ENCODE assay signal across 16 cellular contexts in the genomic region with DNA sequence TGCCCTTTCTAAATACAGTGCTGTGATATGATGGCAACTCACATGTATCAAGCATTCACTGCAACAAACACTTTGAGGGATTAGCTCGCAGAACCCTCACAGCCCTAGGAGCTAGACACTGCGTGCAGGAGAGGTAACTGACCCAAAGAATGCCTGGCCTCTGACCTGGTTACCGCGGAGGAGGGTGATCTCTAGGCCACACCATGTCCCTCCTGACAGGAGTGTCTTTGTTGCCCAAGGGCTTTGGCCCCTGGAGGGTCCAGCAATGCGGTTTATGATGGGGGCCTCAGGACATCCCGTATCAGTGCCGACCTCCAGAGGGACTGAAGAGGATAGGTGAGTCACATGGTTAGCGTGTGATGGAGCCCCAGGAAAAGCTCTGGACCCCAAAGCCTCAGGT.
A peak's percentile ranks its signal among the peaks of the same experiment; 100 is the strongest.
DNase-seq lines count a peak whose midpoint lies in the region; ATAC-seq, FAIRE-seq and TF ChIP-seq lines count a peak whose summit lies in the region.
"Had no signal": no experiment of that assay in that cellular context is flagged by ENCODE, and none has a peak within 500 bp of the region (broad histone marks: within the 10 kb centered on the region; RNA-seq: fewer than 3 reads in every experiment).

No MANE protein-coding gene starts in this region.

- H3K9me2 ChIP-seq in Karpas-422 (replicated peaks; ENCODE audit: insufficient read depth, low read length): no peaks in the 10 kb centered on the region
- no peaks in the 10 kb centered on the region for H3K9me2 ChIP-seq in hepatocyte (replicated peaks; ENCODE audit: insufficient read depth)

- no peak for FAIRE-seq in pancreas (lab: Jason Lieb, UNC)

- no peaks in the 10 kb centered on the region for H3K27me3 ChIP-seq in CD4-positive, CD25-positive, alpha-beta regulatory T cell (ENCODE audit: control insufficient read depth, insufficient read depth, low read length)
- H3K27me3 ChIP-seq in Karpas-422 (ENCODE audit: low read length) (no peaks in the 10 kb centered on the region), hepatocyte (no peaks in the 10 kb centered on the region), pancreas (no peaks in the 10 kb centered on the region)

- ATAC-seq in CD4-positive, CD25-positive, alpha-beta regulatory T cell (ENCODE audit: low read depth in 2 of 2): no peak
- ATAC-seq in naive B cell (ENCODE audit: low read depth in 2 of 2) (no peak), HG03175 (IDR thresholded peaks at IDR 0.05; ENCODE audit: unreplicated experiment) (no peak), pancreas (no peak)

- no peak overlapping the region for H3K9ac ChIP-seq in Karpas-422 (ENCODE audit: low read length)

- H3K79me2 ChIP-seq in Karpas-422 (ENCODE audit: low read length) (no peaks in the 10 kb centered on the region), hepatocyte (no peaks in the 10 kb centered on the region)

- H3K27me3 Mint-ChIP-seq in CD4-positive, CD25-positive, alpha-beta regulatory T cell: no peaks in the 10 kb centered on the region
- no peaks in the 10 kb centered on the region for H3K27me3 Mint-ChIP-seq in activated CD4-positive, alpha-beta memory T cell treated with anti-CD3 and anti-CD28 coated beads, Interleukin-2, amount 10 ng/mL, durations not matched to agents 7 days and 5 days
- H3K27me3 Mint-ChIP-seq in naive B cell: peaks cover 0 to 9% (median 0%) of the 10 kb centered on the region in 3 donors

- peaks cover 31% of the 10 kb centered on the region for H3K4me1 ChIP-seq in CD4-positive, CD25-positive, alpha-beta regulatory T cell (ENCODE audit: control insufficient read depth, insufficient read depth, low read length, poor library complexity, severe bottlenecking)
- H3K4me1 ChIP-seq in Karpas-422 (ENCODE audit: low read length) (peaks cover 14% of the 10 kb centered on the region), hepatocyte (ENCODE audit: insufficient read depth) (peaks cover 4% of the 10 kb centered on the region), pancreas (no peaks in the 10 kb centered on the region)

- H3K9me3 ChIP-seq in CD4-positive, CD25-positive, alpha-beta regulatory T cell (ENCODE audit: control insufficient read depth in 2 of 2, low read length in 2 of 2): no peaks in the 10 kb centered on the region
- H3K9me3 ChIP-seq in Karpas-422 (ENCODE audit: low read length): no peaks in the 10 kb centered on the region
- H3K9me3 ChIP-seq in hepatocyte (ENCODE audit: low read depth): no peaks in the 10 kb centered on the region
- H3K9me3 ChIP-seq in pancreas: no peaks in the 10 kb centered on the region

- H3K4me1 Mint-ChIP-seq in CD4-positive, CD25-positive, alpha-beta regulatory T cell: peaks cover 9 to 49% (median 15%) of the 10 kb centered on the region in 4 donors
- H3K4me1 Mint-ChIP-seq in activated CD4-positive, alpha-beta memory T cell treated with anti-CD3 and anti-CD28 coated beads, Interleukin-2, amount 10 ng/mL, durations not matched to agents 7 days and 5 days: peaks cover 39% of the 10 kb centered on the region
- peaks cover 33 to 49% (median 39%) of the 10 kb centered on the region in 3 donors for H3K4me1 Mint-ChIP-seq in naive B cell

- H3K4me3 ChIP-seq in CD4-positive, CD25-positive, alpha-beta regulatory T cell (ENCODE audit: low read depth, low read length): peak overlapping the region; percentile 65
- H3K4me3 ChIP-seq in GM12865 (ENCODE audit: low read depth, low read length) (no peak overlapping the region), Karpas-422 (ENCODE audit: low read length) (no peak overlapping the region), hepatocyte (no peak overlapping the region), pancreas (no peak overlapping the region)
- H3K4me3 ChIP-seq: coronary artery had no signal

- H2AFZ ChIP-seq in Karpas-422 (ENCODE audit: low read length) (no peak overlapping the region), hepatocyte (no peak overlapping the region)

- H3K4me3 Mint-ChIP-seq in CD4-positive, CD25-positive, alpha-beta regulatory T cell: peak overlapping the region in 3 of 4 donors; percentile 17 to 79 (median 75)
- H3K4me3 Mint-ChIP-seq in activated CD4-positive, alpha-beta memory T cell treated with anti-CD3 and anti-CD28 coated beads, Interleukin-2, amount 10 ng/mL, durations not matched to agents 7 days and 5 days: peak overlapping the region; percentile 46
- peak overlapping the region; percentile 12 to 87 (median 68) for H3K4me3 Mint-ChIP-seq in naive B cell

- intact Hi-C loops in pancreas (cut with DNase I): no loop called here

- H4K20me1 ChIP-seq in Karpas-422 (ENCODE audit: insufficient read depth, low read depth, low read length) (no peaks in the 10 kb centered on the region), hepatocyte (ENCODE audit: insufficient read depth, poor library complexity, severe bottlenecking) (no peaks in the 10 kb centered on the region)

- peak overlapping the region; percentile 69 for H3K27ac ChIP-seq in CD4-positive, CD25-positive, alpha-beta regulatory T cell (ENCODE audit: insufficient read depth, low read length, poor library complexity, severe bottlenecking)
- no peak overlapping the region for H3K27ac ChIP-seq in Karpas-422 (ENCODE audit: low read length)
- H3K27ac ChIP-seq in hepatocyte: no peak overlapping the region
- no peak overlapping the region for H3K27ac ChIP-seq in pancreas
- H3K27ac ChIP-seq: coronary artery had no signal

- WGBS in hepatocyte (ENCODE audit: low lambda C conversion rate, missing lambda C conversion rate): 78% methylated on average over 8 of the region's 8 CpGs
- 65 to 68% methylated on average over 8 of the region's 8 CpGs for WGBS in pancreas, 2 donors

- H3K36me3 Mint-ChIP-seq in CD4-positive, CD25-positive, alpha-beta regulatory T cell: no peaks in the 10 kb centered on the region
- no peaks in the 10 kb centered on the region for H3K36me3 Mint-ChIP-seq in activated CD4-positive, alpha-beta memory T cell treated with anti-CD3 and anti-CD28 coated beads, Interleukin-2, amount 10 ng/mL, durations not matched to agents 7 days and 5 days (ENCODE audit: low read depth)
- H3K36me3 Mint-ChIP-seq in naive B cell: no peaks in the 10 kb centered on the region

- no peak overlapping the region for H3K4me2 ChIP-seq in Karpas-422 (ENCODE audit: low read depth, low read length, poor library complexity, severe bottlenecking)
- no peak overlapping the region for H3K4me2 ChIP-seq in hepatocyte

- H3K27ac Mint-ChIP-seq in CD4-positive, CD25-positive, alpha-beta regulatory T cell: peak overlapping the region; percentile 90 to 94 (median 93)
- peak overlapping the region; percentile 88 for H3K27ac Mint-ChIP-seq in activated CD4-positive, alpha-beta memory T cell treated with anti-CD3 and anti-CD28 coated beads, Interleukin-2, amount 10 ng/mL, durations not matched to agents 7 days and 5 days
- H3K27ac Mint-ChIP-seq in naive B cell: peak overlapping the region; percentile 42 to 98 (median 86)
- H3K27ac Mint-ChIP-seq: progenitor cell of endocrine pancreas had no signal

- no peak for DNase-seq in CD4-positive, CD25-positive, alpha-beta regulatory T cell
- DNase-seq in GM12865 (ENCODE audit: low read depth) (peak; percentile 9), naive B cell (no peak), Karpas-422 (no peak), hepatocyte (ENCODE audit: low spot score) (no peak), pancreas (no peak)
- no peak for DNase-seq in activated CD4-positive, alpha-beta memory T cell treated with anti-CD3 and anti-CD28 coated beads, Interleukin-2, amount 10 ng/mL, durations not matched to agents 7 days and 5 days
- DNase-seq: anterior cingulate cortex, C1 segment of cervical spinal cord, erythroblast, glutamatergic neuron, NCI-H1930, NCI-H524 treated with DMSO at 0.1 percent for 48 hours had no signal

- no peak for TF ChIP-seq CTCF in GM12865 (IDR thresholded peaks at IDR 0.05; ENCODE audit: insufficient read depth, low read depth, low read length, missing control alignments)
- no peak for TF ChIP-seq CTCF in hepatocyte (IDR thresholded peaks at IDR 0.05; ENCODE audit: poor library complexity)
- TF ChIP-seq CTCF in pancreas (IDR thresholded peaks at IDR 0.05): no peak

- POLR2A ChIA-PET in activated CD4-positive, alpha-beta memory T cell treated with anti-CD3 and anti-CD28 coated beads, Interleukin-2, amount 10 ng/mL, durations not matched to agents 7 days and 5 days (lab: Charles Lee): interaction anchor here (0.6 to 1.3 kb wide), 4 partner anchors 19 to 245 kb away, joined by 3 to 4 read pairs (median 4); a partner anchor contains a TSS

- no peaks in the 10 kb centered on the region for H3K36me3 ChIP-seq in CD4-positive, CD25-positive, alpha-beta regulatory T cell (ENCODE audit: control insufficient read depth, insufficient read depth, low read length)
- H3K36me3 ChIP-seq in Karpas-422 (ENCODE audit: insufficient read depth, low read length) (no peaks in the 10 kb centered on the region), hepatocyte (replicated peaks; ENCODE audit: insufficient read depth, low read depth) (no peaks in the 10 kb centered on the region), pancreas (no peaks in the 10 kb centered on the region)

- CTCF ChIA-PET in activated CD4-positive, alpha-beta memory T cell treated with anti-CD3 and anti-CD28 coated beads, Interleukin-2, amount 10 ng/mL, durations not matched to agents 7 days and 5 days (lab: Charles Lee): interaction anchor here (1.0 to 1.4 kb wide), 2 partner anchors 13 to 58 kb away, joined by 3 to 6 read pairs; no protein-coding TSS in a partner anchor

- H3K9me3 Mint-ChIP-seq in CD4-positive, CD25-positive, alpha-beta regulatory T cell: no peaks in the 10 kb centered on the region
- H3K9me3 Mint-ChIP-seq in activated CD4-positive, alpha-beta memory T cell treated with anti-CD3 and anti-CD28 coated beads, Interleukin-2, amount 10 ng/mL, durations not matched to agents 7 days and 5 days: no peaks in the 10 kb centered on the region
- H3K9me3 Mint-ChIP-seq in naive B cell: no peaks in the 10 kb centered on the region
